Comparison of ENCODE assay signal across 8 cellular contexts in the genomic region with DNA sequence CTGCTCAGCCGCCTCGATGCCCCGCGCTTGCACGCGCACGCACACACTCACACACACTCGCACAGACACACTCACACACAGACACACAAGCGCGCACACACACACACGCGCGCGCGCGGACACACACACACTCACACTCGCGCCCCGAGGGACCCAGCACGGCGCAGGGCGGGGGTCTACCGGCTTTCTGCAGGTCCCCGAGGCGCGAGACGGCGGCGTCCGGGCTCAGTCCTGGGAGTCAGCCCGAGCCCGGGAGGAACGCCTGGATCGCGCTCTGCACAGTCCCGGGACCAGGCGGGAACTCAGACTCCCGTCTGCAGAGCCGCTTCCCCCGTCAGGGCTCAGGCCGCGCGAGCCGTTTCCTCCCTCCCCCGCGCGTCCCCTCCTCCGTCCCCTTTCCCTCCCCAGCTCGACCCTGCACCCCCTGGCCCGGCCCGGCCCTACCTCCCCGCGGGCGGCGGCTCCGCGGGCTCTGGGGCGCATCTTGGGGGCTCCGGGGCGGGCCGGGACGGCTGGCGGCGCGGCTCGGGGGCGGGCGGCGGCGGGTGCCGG. TPM values are rescaled to one million over a fixed set of nuclear protein-coding genes. Genes with fewer than 3 reads are reported as not detected.
DNase-seq lines count a peak whose midpoint lies in the region; ATAC-seq and TF ChIP-seq lines count a peak whose summit lies in the region.

No MANE protein-coding gene starts in this region.

- peak; percentile 21 for ATAC-seq in lung (ENCODE audit: insufficient read depth, low FRiP score)
- no peak for ATAC-seq in HG03159 (IDR thresholded peaks at IDR 0.05; ENCODE audit: unreplicated experiment)

- H3K4me1 ChIP-seq in lung (ENCODE audit: control insufficient read depth in 2 of 2, insufficient read depth in 2 of 2, low read length in 2 of 2) (peaks cover 9% of the 10 kb centered on the region in 2 donors), tibial artery (peaks cover 0 to 22% (median 10%) of the 10 kb centered on the region in 4 donors)

- H3K9me3 ChIP-seq in lung (ENCODE audit: control insufficient read depth in 2 of 2, insufficient read depth in 1 of 2, low read length in 1 of 2), result no peaks in the 10 kb centered on the region
- no peaks in the 10 kb centered on the region for H3K9me3 ChIP-seq in tibial artery

- H3K36me3 ChIP-seq in lung (ENCODE audit: control insufficient read depth in 2 of 2, insufficient read depth in 2 of 2, low read length in 2 of 2) (no peaks in the 10 kb centered on the region), tibial artery (no peaks in the 10 kb centered on the region)

- H3K27me3 ChIP-seq in lung (ENCODE audit: control insufficient read depth, insufficient read depth) (no peaks in the 10 kb centered on the region), tibial artery (peaks cover 0 to 80% of the 10 kb centered on the region in 2 donors)

- TF ChIP-seq CTCF in lung (IDR thresholded peaks at IDR 0.05; ENCODE audit: control extremely low read depth, extremely low read depth) (no peak), tibial artery (IDR thresholded peaks at IDR 0.05) (no peak)

- DNase-seq in NCI-H1694 treated with DMSO at 0.1 percent for 48 hours (lab: John Stamatoyannopoulos, UW) (peak; percentile 35), NCI-H1694 (lab: John Stamatoyannopoulos, UW) (no peak), NCI-H774 (lab: John Stamatoyannopoulos, UW) (peak; percentile 19), ecto neural progenitor cell (ENCODE audit: low spot score) (peak; percentile 75), lung (ENCODE audit: low spot score) (no peak), tibial artery (peak; percentile 25 to 70), kidney glomerular epithelial cell (lab: John Stamatoyannopoulos, UW) (no peak)

- peak overlapping the region; percentile 79 to 89 for H3K27ac ChIP-seq in lung (ENCODE audit: low read depth in 1 of 2, low read length in 1 of 2)
- H3K27ac ChIP-seq in tibial artery, result no peak overlapping the region

- 1% methylated on average over 48 to 71 of the region's 71 CpGs for WGBS in lung, 2 donors

- intact Hi-C loops in tibial artery (cut with DNase I; ENCODE audit: low total_unique reads), result no loop called here

- H3K4me3 ChIP-seq in lung, result peak overlapping the region; percentile 47
- H3K4me3 ChIP-seq in tibial artery, result peak overlapping the region; percentile 43 to 55

RNA-seq across cellular contexts. Expression of gene DENND2A, which starts 0.5 kb away (rescaled TPM):
- 10 to 100 TPM; 12.8 to 32.4 TPM for total RNA-seq in lung
- polyA plus RNA-seq in lung, result 1 to 10 TPM; 4.1 to 6.6 TPM

RNA-seq across cellular contexts. Expression of gene ADCK2, which starts 32.6 kb away (rescaled TPM):
- 10 to 100 TPM; 11.3 to 27.0 TPM for total RNA-seq in lung
- polyA plus RNA-seq in lung, result 10 to 100 TPM; 10.4 to 16.2 TPM

RNA-seq across cellular contexts. Expression of gene NDUFB2, which starts 56.4 kb away (rescaled TPM):
- 100 to 1,000 TPM in 1 of 2 donors, 10 to 100 TPM in 1; 52.3 to 192 TPM for total RNA-seq in lung
- polyA plus RNA-seq in lung, result 100 to 1,000 TPM; 188 to 327 TPM

Comparison
In these comparisons a context has a peak if more than half of its experiments do, and no peak if none do; other contexts are left out.
1. DNase-seq: peak in NCI-H1694 treated with DMSO at 0.1 percent for 48 hours (single experiment), NCI-H774 (single experiment), ecto neural progenitor cell (single experiment) and tibial artery (2 of 2); none in NCI-H1694 (single experiment), lung (single experiment) and kidney glomerular epithelial cell (single experiment).
2. H3K27ac ChIP-seq: peak in lung (2 of 2); none in tibial artery (0 of 2).